ENCODE assay signal across 13 cellular contexts in genomic region chr1:159239551-159240220, GRCh38.
DNase-seq lines count a peak whose midpoint lies in the region; ATAC-seq and TF ChIP-seq lines count a peak whose summit lies in the region.
"Had no signal": no experiment of that assay in that cellular context is flagged by ENCODE, and none has a peak within 500 bp of the region (broad histone marks: within the 10 kb centered on the region; RNA-seq: fewer than 3 reads in every experiment).

No MANE protein-coding gene starts in this region.

- H3K27ac ChIP-seq in KMS-11, result peak overlapping the region; percentile 14; the same call in 1 of the 2 replicates
- H3K27ac ChIP-seq: BLaER1, body of pancreas, esophagus muscularis mucosa had no signal

- no peaks in the 10 kb centered on the region for H3K27me3 ChIP-seq in KMS-11 (ENCODE audit: insufficient read depth, low read depth)
- H3K27me3 ChIP-seq: BLaER1, body of pancreas, esophagus muscularis mucosa had no signal

- peak overlapping the region; percentile 4; the same call in 1 of the 2 replicates for H2AFZ ChIP-seq in KMS-11 (ENCODE audit: low read depth)

- peaks cover 28% of the 10 kb centered on the region for H3K4me1 ChIP-seq in KMS-11 (ENCODE audit: low read depth, poor library complexity, severe bottlenecking)
- H3K4me1 ChIP-seq: BLaER1, body of pancreas, esophagus muscularis mucosa had no signal

- H4K20me1 ChIP-seq in KMS-11 (ENCODE audit: insufficient read depth), result no peaks in the 10 kb centered on the region
- H4K20me1 ChIP-seq: BLaER1 had no signal

- TF ChIP-seq CTCF in GM10266 (IDR thresholded peaks at IDR 0.05; ENCODE audit: control insufficient read depth, insufficient read depth, low read depth, missing control alignments) (no peak), KMS-11 (conservative IDR thresholded peaks at IDR 0.05; ENCODE audit: low read depth, low read length) (no peak)

- H3K4me3 ChIP-seq in KMS-11 (IDR thresholded peaks at IDR 0.05; ENCODE audit: insufficient read depth, low read depth, low read length), result peak overlapping the region; percentile 71
- H3K4me3 ChIP-seq: BLaER1, body of pancreas, esophagus muscularis mucosa had no signal

- DNase-seq in GM10266 (ENCODE audit: extremely low spot score) (peak; percentile 42), GM19240 (ENCODE audit: insufficient read length, low spot score) (peak; percentile 20), NCI-H187 treated with DMSO at 0.1 percent for 48 hours (lab: John Stamatoyannopoulos, UW) (no peak), EL (no peak), NCI-H526 treated with DMSO at 0.1 percent for 48 hours (lab: John Stamatoyannopoulos, UW) (no peak)
- no peak for DNase-seq in stimulated activated CD4-positive, alpha-beta T cell treated with anti-CD3 and anti-CD28 coated beads, Interleukin-4, amount 100 ng/mL, for 4 hours
- DNase-seq: body of pancreas, NCI-H2171, SK-N-SH had no signal

- peak; percentile 80 for ATAC-seq in HG02678 (IDR thresholded peaks at IDR 0.05; ENCODE audit: unreplicated experiment)
- ATAC-seq: body of pancreas had no signal

- no peaks in the 10 kb centered on the region for H3K79me2 ChIP-seq in KMS-11 (ENCODE audit: insufficient read depth, low read depth)

- H3K36me3 ChIP-seq in KMS-11 (ENCODE audit: insufficient read depth), result no peaks in the 10 kb centered on the region
- H3K36me3 ChIP-seq: BLaER1, esophagus muscularis mucosa had no signal

- no peak overlapping the region for H3K9ac ChIP-seq in KMS-11
- H3K9ac ChIP-seq: BLaER1, SK-N-SH had no signal

- H3K4me2 ChIP-seq in KMS-11, result peak overlapping the region; percentile 50
- H3K4me2 ChIP-seq: BLaER1, SK-N-SH had no signal

Comparison
In these comparisons a context has a peak if more than half of its experiments do, and no peak if none do; other contexts are left out.
1. DNase-seq: peak in GM10266 (single experiment) and GM19240 (single experiment); none in NCI-H187 treated with DMSO at 0.1 percent for 48 hours (single experiment), stimulated activated CD4-positive, alpha-beta T cell treated with anti-CD3 and anti-CD28 coated beads, Interleukin-4, amount 100 ng/mL, for 4 hours (0 of 2), EL (single experiment) and NCI-H526 treated with DMSO at 0.1 percent for 48 hours (single experiment).